Comparison of ENCODE assay signal across 18 cellular contexts in genomic region chr3:37130448-37130847, GRCh38.
"Had no signal": no experiment of that assay in that cellular context is flagged by ENCODE, and none has a peak within 500 bp of the region (broad histone marks: within the 10 kb centered on the region; RNA-seq: fewer than 3 reads in every experiment).

No MANE protein-coding gene starts in this region.

- H3K27ac ChIP-seq: gastroesophageal sphincter, sigmoid colon, WERI-Rb-1 had no signal

- H3K27me3 ChIP-seq: gastroesophageal sphincter, sigmoid colon, upper lobe of left lung had no signal

- H3K4me3 ChIP-seq: gastroesophageal sphincter, sigmoid colon, smooth muscle cell, upper lobe of left lung had no signal

- H3K9me3 ChIP-seq: gastroesophageal sphincter, sigmoid colon, upper lobe of left lung had no signal

- ATAC-seq: activated CD8-positive, alpha-beta T cell treated with anti-CD3 and anti-CD28 coated beads, Interleukin-2, amount 10 ng/mL, durations not matched to agents 7 days and 5 days; gastroesophageal sphincter; T-cell had no signal

- H3K4me2 ChIP-seq: smooth muscle cell had no signal

- H3K36me3 ChIP-seq: gastroesophageal sphincter, sigmoid colon, WERI-Rb-1 had no signal

- DNase-seq: activated CD4-positive, alpha-beta T cell treated with anti-CD3 and anti-CD28 coated beads, Interleukin-2, amount 10 ng/mL, durations not matched to agents 7 days and 5 days; activated CD4-positive, CD25-positive, alpha-beta regulatory T cell treated with anti-CD3 and anti-CD28 coated beads, Interleukin-2, amount 50 U/mL, for 72 hours; activated CD8-positive, alpha-beta T cell treated with anti-CD3 and anti-CD28 coated beads, Interleukin-2, amount 10 ng/mL, durations not matched to agents 7 days and 5 days; aorta; caudate nucleus; effector CD8-positive, alpha-beta T cell; head of caudate nucleus; hypothalamus; left cardiac atrium; sigmoid colon; stimulated activated CD4-positive, alpha-beta T cell treated with anti-CD3 and anti-CD28 coated beads, Interleukin-2, amount 100 ng/mL, for 48 hours; stimulated activated CD8-positive, alpha-beta memory T cell treated with anti-CD3 and anti-CD28 coated beads, Interleukin-4, amount 100 ng/mL, for 48 hours; stimulated activated naive B cell treated with anti-CD40 and anti-IgM and Interleukin-4, amounts not matched to agents 10 μg/mL and 1 μg/mL and 100 μg/mL, for 72 hours; T-cell; upper lobe of left lung; WERI-Rb-1 had no signal
